20 cellular contexts compared by ENCODE assay signal in the genomic region with DNA sequence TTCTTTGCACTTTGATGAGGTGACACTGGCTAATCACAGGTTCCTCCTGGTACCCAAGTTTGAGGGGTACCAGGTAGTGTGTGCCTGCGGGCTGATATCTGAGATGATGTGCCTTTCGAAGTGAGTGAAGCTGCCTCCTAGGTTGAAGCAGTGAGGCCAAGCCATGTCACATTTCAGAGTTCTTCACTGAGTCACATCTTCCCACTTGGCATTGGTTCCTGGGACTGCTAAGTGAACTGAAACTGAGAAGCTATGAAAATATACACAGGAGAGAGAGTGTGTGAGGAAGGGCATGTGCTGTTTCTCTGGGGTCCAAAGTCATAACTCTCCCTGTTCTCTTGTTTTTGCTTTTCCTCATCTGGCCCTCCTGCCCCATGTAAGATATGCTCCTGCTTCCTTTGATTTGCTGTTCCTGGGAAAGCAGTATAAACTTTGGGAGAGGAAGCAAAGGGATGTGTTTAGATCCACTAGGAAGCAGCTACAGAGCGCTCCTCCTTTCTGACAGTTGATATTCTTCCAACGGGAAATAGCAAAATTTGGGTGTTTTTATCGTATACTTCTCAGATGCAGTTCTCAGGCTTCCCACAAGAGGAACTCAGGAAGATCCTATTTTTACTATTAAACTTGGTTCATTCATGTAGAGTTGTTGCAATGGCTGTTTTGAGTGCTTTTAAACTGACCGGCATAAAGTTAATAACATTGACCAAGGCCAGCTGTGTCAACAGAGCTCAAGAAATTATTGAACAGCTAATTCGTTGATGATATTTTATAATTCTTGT.
A peak's percentile ranks its signal among the peaks of the same experiment; 100 is the strongest.
DNase-seq lines count a peak whose midpoint lies in the region; ATAC-seq and TF ChIP-seq lines count a peak whose summit lies in the region.
"Had no signal": no experiment of that assay in that cellular context is flagged by ENCODE, and none has a peak within 500 bp of the region (broad histone marks: within the 10 kb centered on the region; RNA-seq: fewer than 3 reads in every experiment).

No MANE protein-coding gene starts in this region.

- no peaks in the 10 kb centered on the region for H3K4me1 Mint-ChIP-seq in CD8-positive, alpha-beta T cell (ENCODE audit: low read depth)
- H3K4me1 Mint-ChIP-seq in glutamatergic neuron (ENCODE audit: low read depth, unreplicated experiment) = no peaks in the 10 kb centered on the region
- H3K4me1 Mint-ChIP-seq: activated naive CD4-positive, alpha-beta T cell treated with anti-CD3 and anti-CD28 coated beads, Interleukin-2, amount 50 U/mL, for 24 hours had no signal

- H3K79me1 ChIP-seq in neuronal stem cell (ENCODE audit: low read depth, low read length) = no peaks in the 10 kb centered on the region

- H2BK12ac ChIP-seq in neuronal stem cell (ENCODE audit: low read length) = no peak overlapping the region

- H3K4me3 Mint-ChIP-seq in CD8-positive, alpha-beta T cell = no peak overlapping the region
- H3K4me3 Mint-ChIP-seq in glutamatergic neuron (ENCODE audit: unreplicated experiment) = no peak overlapping the region
- H3K4me3 Mint-ChIP-seq: activated naive CD4-positive, alpha-beta T cell treated with anti-CD3 and anti-CD28 coated beads, Interleukin-2, amount 50 U/mL, for 24 hours; activated T-cell treated with anti-CD3 and anti-CD28 coated beads, Interleukin-2, amount 50 U/mL, for 24 hours had no signal

- H4K91ac ChIP-seq in neuronal stem cell (ENCODE audit: low read depth, low read length, poor library complexity) = no peak overlapping the region

- peaks cover 9% of the 10 kb centered on the region for H3K27me3 Mint-ChIP-seq in CD8-positive, alpha-beta T cell (ENCODE audit: low read depth)
- H3K27me3 Mint-ChIP-seq in glutamatergic neuron (ENCODE audit: unreplicated experiment) = no peaks in the 10 kb centered on the region

- H3K27me3 ChIP-seq in neuronal stem cell (ENCODE audit: control insufficient read depth in 3 of 3, insufficient read depth in 3 of 3, low read depth in 1 of 3, low read length in 3 of 3) = no peaks in the 10 kb centered on the region
- no peaks in the 10 kb centered on the region for H3K27me3 ChIP-seq in CD8-positive, alpha-beta T cell (ENCODE audit: insufficient read depth, low read length)
- H3K27me3 ChIP-seq: BLaER1 treated with 17β-estradiol and CSF1 and Interleukin-3, amounts not matched to agents 10 nM and 100 nM; heart left ventricle had no signal

- H3K23ac ChIP-seq in neuronal stem cell (ENCODE audit: low read depth, low read length, poor library complexity) = no peak overlapping the region

- no peak for ATAC-seq in CD8-positive, alpha-beta T cell
- ATAC-seq: heart left ventricle had no signal

- peaks cover 4 to 7% of the 10 kb centered on the region in 2 donors for H3K9me3 ChIP-seq in neuronal stem cell (replicated peaks in 1 of 2; ENCODE audit: control insufficient read depth in 2 of 2, insufficient read depth in 1 of 2, low read depth in 1 of 2, low read length in 2 of 2)
- H3K9me3 ChIP-seq in CD8-positive, alpha-beta T cell (ENCODE audit: low read length) = no peaks in the 10 kb centered on the region

- POLR2A ChIA-PET in CD8-positive, alpha-beta T cell (lab: Charles Lee) = no interaction called here

- H3K4me2 ChIP-seq in neuronal stem cell (ENCODE audit: insufficient read depth, low read length, poor library complexity, severe bottlenecking) = no peak overlapping the region
- H3K4me2 ChIP-seq: BLaER1 treated with 17β-estradiol and CSF1 and Interleukin-3, amounts not matched to agents 10 nM and 100 nM had no signal

- CTCF ChIA-PET in CD8-positive, alpha-beta T cell (lab: Charles Lee) = interaction anchor here (1.5 kb wide), 1 partner anchor 32 kb away, joined by 5 read pairs; no protein-coding TSS in a partner anchor

- no peak overlapping the region for H2AFZ ChIP-seq in neuronal stem cell (ENCODE audit: low read length)

- peak overlapping the region; percentile 8 for H2BK5ac ChIP-seq in neuronal stem cell (ENCODE audit: low read length)

- H3K4me3 ChIP-seq in neuronal stem cell (ENCODE audit: low read length in 2 of 2) = no peak overlapping the region
- H3K4me3 ChIP-seq in CD8-positive, alpha-beta T cell (ENCODE audit: low read depth, low read length) = no peak overlapping the region
- H3K4me3 ChIP-seq: BLaER1 treated with 17β-estradiol and CSF1 and Interleukin-3, amounts not matched to agents 10 nM and 100 nM; heart left ventricle had no signal

- H3K27ac Mint-ChIP-seq in CD8-positive, alpha-beta T cell = no peak overlapping the region
- no peak overlapping the region for H3K27ac Mint-ChIP-seq in glutamatergic neuron (ENCODE audit: unreplicated experiment)
- H3K27ac Mint-ChIP-seq: activated naive CD4-positive, alpha-beta T cell treated with anti-CD3 and anti-CD28 coated beads, Interleukin-2, amount 50 U/mL, for 24 hours; activated T-cell treated with anti-CD3 and anti-CD28 coated beads, Interleukin-2, amount 50 U/mL, for 24 hours had no signal

- DNase-seq in AG20443 (ENCODE audit: low spot score) (peak; percentile 56), NCI-H774 (lab: John Stamatoyannopoulos, UW) (peak; percentile 22), dedifferentiated amniotic fluid mesenchymal stem cell (ENCODE audit: extremely low spot score) (peak; percentile 53), neuronal stem cell (ENCODE audit: low spot score) (no peak), SIG-M5 (lab: John Stamatoyannopoulos, UW) (no peak), occipital lobe (lab: John Stamatoyannopoulos, UW) (no peak), glutamatergic neuron (no peak)
- no peak for DNase-seq in CD8-positive, alpha-beta T cell
- DNase-seq: activated CD4-positive, alpha-beta T cell treated with anti-CD3 and anti-CD28 coated beads, Interleukin-2, amount 50 U/mL, for 48 hours; activated T-cell treated with anti-CD3 and anti-CD28 coated beads, Interleukin-2, amount 50 U/mL, for 24 hours; cerebellar nuclear complex; heart left ventricle; midbrain; MM.1S; NCI-H2029; NCI-H510A; right cardiac atrium had no signal

- intact Hi-C loops in CD8-positive, alpha-beta T cell (cut with DNase I, micrococcal nuclease) = no loop called here

- H3K4ac ChIP-seq in neuronal stem cell (ENCODE audit: low read length) = no peak overlapping the region

- no peak overlapping the region for H3K9ac ChIP-seq in neuronal stem cell (ENCODE audit: low read depth, low read length, poor library complexity)
- H3K9ac ChIP-seq: BLaER1 treated with 17β-estradiol and CSF1 and Interleukin-3, amounts not matched to agents 10 nM and 100 nM had no signal

- no peak overlapping the region for H4K8ac ChIP-seq in neuronal stem cell (ENCODE audit: low read depth, low read length)

- H3K14ac ChIP-seq in neuronal stem cell (ENCODE audit: low read length) = no peak overlapping the region

- no peak overlapping the region for H2BK15ac ChIP-seq in neuronal stem cell (ENCODE audit: low read length)

- H3K36me3 Mint-ChIP-seq in CD8-positive, alpha-beta T cell = no peaks in the 10 kb centered on the region
- H3K36me3 Mint-ChIP-seq in glutamatergic neuron (ENCODE audit: unreplicated experiment) = no peaks in the 10 kb centered on the region
- H3K36me3 Mint-ChIP-seq: activated naive CD4-positive, alpha-beta T cell treated with anti-CD3 and anti-CD28 coated beads, Interleukin-2, amount 50 U/mL, for 24 hours had no signal

- TF ChIP-seq CTCF in CD8-positive, alpha-beta T cell (IDR thresholded peaks at IDR 0.05) = no peak
- TF ChIP-seq CTCF in glutamatergic neuron (IDR thresholded peaks at IDR 0.05; ENCODE audit: partially characterized antibody, unreplicated experiment) = no peak

- WGBS in neuronal stem cell (ENCODE audit: extremely low coverage in 2 of 2, insufficient read length in 2 of 2, insufficient replicate concordance in 1 of 2), 2 donors = no CpG with 5 or more reads among the region's 7 CpGs

- H2BK120ac ChIP-seq in neuronal stem cell (ENCODE audit: low read depth, low read length) = no peak overlapping the region

- H3K9me3 Mint-ChIP-seq in CD8-positive, alpha-beta T cell = no peaks in the 10 kb centered on the region
- no peaks in the 10 kb centered on the region for H3K9me3 Mint-ChIP-seq in glutamatergic neuron (ENCODE audit: unreplicated experiment)
- H3K9me3 Mint-ChIP-seq: activated naive CD4-positive, alpha-beta T cell treated with anti-CD3 and anti-CD28 coated beads, Interleukin-2, amount 50 U/mL, for 24 hours; activated T-cell treated with anti-CD3 and anti-CD28 coated beads, Interleukin-2, amount 50 U/mL, for 24 hours had no signal

- no peak overlapping the region for H3K18ac ChIP-seq in neuronal stem cell (ENCODE audit: low read length)

- no peak overlapping the region for H3K27ac ChIP-seq in neuronal stem cell (replicated peaks; ENCODE audit: low read length)
- no peak overlapping the region for H3K27ac ChIP-seq in CD8-positive, alpha-beta T cell (ENCODE audit: low read depth, low read length)
- H3K27ac ChIP-seq: BLaER1 treated with 17β-estradiol and CSF1 and Interleukin-3, amounts not matched to agents 10 nM and 100 nM; epithelial cell of prostate had no signal

- H3K4me1 ChIP-seq in neuronal stem cell (ENCODE audit: control insufficient read depth in 2 of 2, insufficient read depth in 1 of 2, low read depth in 1 of 2, low read length in 2 of 2) = no peaks in the 10 kb centered on the region
- no peaks in the 10 kb centered on the region for H3K4me1 ChIP-seq in CD8-positive, alpha-beta T cell (ENCODE audit: insufficient read depth, low read length)
- H3K4me1 ChIP-seq: BLaER1 treated with 17β-estradiol and CSF1 and Interleukin-3, amounts not matched to agents 10 nM and 100 nM; heart left ventricle had no signal

- H3K36me3 ChIP-seq in neuronal stem cell (replicated peaks in 1 of 2; ENCODE audit: control insufficient read depth in 2 of 2, insufficient read depth in 2 of 2, low read length in 2 of 2) = no peaks in the 10 kb centered on the region
- no peaks in the 10 kb centered on the region for H3K36me3 ChIP-seq in CD8-positive, alpha-beta T cell (ENCODE audit: insufficient read depth, low read length)
- H3K36me3 ChIP-seq: BLaER1 treated with 17β-estradiol and CSF1 and Interleukin-3, amounts not matched to agents 10 nM and 100 nM; heart left ventricle had no signal

- H2AK5ac ChIP-seq in neuronal stem cell (ENCODE audit: low read depth, low read length) = no peak overlapping the region

Comparison
In these comparisons a context has a peak if more than half of its experiments do, and no peak if none do; other contexts are left out.
1. DNase-seq: peak in AG20443 (single experiment), NCI-H774 (single experiment) and dedifferentiated amniotic fluid mesenchymal stem cell (single experiment); none in neuronal stem cell (single experiment), CD8-positive, alpha-beta T cell (0 of 7), SIG-M5 (single experiment), occipital lobe (single experiment) and glutamatergic neuron (single experiment).